ENCODE assay signal across 13 cellular contexts in the genomic region with DNA sequence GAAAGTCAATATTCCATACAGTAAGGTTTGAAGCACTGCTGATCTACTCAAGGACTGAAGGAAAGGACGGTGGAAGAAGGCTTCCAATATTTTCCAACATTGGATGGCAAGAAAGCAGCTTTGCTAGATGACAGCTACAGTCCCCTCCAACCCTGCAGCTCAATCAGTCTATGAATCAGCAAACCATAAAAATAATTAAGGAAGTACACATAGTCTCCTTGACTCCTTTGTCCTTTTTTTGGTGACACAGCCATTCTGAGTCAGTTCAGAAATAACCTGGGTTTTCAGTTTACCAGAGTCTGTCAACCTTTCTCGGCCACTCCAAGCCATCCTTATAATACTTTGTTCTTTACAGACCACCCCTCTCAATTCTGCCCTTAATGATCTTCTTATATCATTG.
A peak's percentile ranks its signal among the peaks of the same experiment; 100 is the strongest.
DNase-seq lines count a peak whose midpoint lies in the region; ATAC-seq, FAIRE-seq and TF ChIP-seq lines count a peak whose summit lies in the region.
"Had no signal": no experiment of that assay in that cellular context is flagged by ENCODE, and none has a peak within 500 bp of the region (broad histone marks: within the 10 kb centered on the region; RNA-seq: fewer than 3 reads in every experiment).

No MANE protein-coding gene starts in this region.

- no peak for TF ChIP-seq POLR2A in H54 (IDR thresholded peaks at IDR 0.05; ENCODE audit: low read depth, low read length)

- no peaks in the 10 kb centered on the region for H3K9me3 ChIP-seq in skeletal muscle satellite cell (replicated peaks; ENCODE audit: low read length)

- H3K4me3 ChIP-seq in skeletal muscle satellite cell (ENCODE audit: low read length): peak overlapping the region; percentile 14

- H3K4me2 ChIP-seq in skeletal muscle satellite cell (ENCODE audit: low read length): peak overlapping the region; percentile 41

- FAIRE-seq in H54 (lab: Jason Lieb, UNC): peak; percentile 89

- no peaks in the 10 kb centered on the region for H3K36me3 ChIP-seq in skeletal muscle satellite cell (ENCODE audit: insufficient read depth, low read length)

- H3K4me1 ChIP-seq in skeletal muscle satellite cell (ENCODE audit: control insufficient read depth, insufficient read depth, low read length): peaks cover 61% of the 10 kb centered on the region

- no peaks in the 10 kb centered on the region for H3K27me3 ChIP-seq in skeletal muscle satellite cell (ENCODE audit: control insufficient read depth, insufficient read depth, low read length)

- DNase-seq in H54 (ENCODE audit: insufficient read length, low spot score): no peak
- peak; percentile 18 to 83 for DNase-seq in NOMO-1 (lab: John Stamatoyannopoulos, UW; ENCODE audit: unreplicated experiment in 2 of 2)
- DNase-seq in dedifferentiated amniotic fluid mesenchymal stem cell (ENCODE audit: extremely low spot score): peak; percentile 12
- no peak for DNase-seq in activated CD4-positive, CD25-positive, alpha-beta regulatory T cell (lab: John Stamatoyannopoulos, UW)
- no peak for DNase-seq in NCI-H2171 (lab: John Stamatoyannopoulos, UW)
- no peak for DNase-seq in putamen (ENCODE audit: low spot score)
- DNase-seq: activated CD4-positive, alpha-beta T cell treated with anti-CD3 and anti-CD28 coated beads for 36 hours; activated T-cell treated with anti-CD3 and anti-CD28 coated beads, Interleukin-2, amount 50 U/mL, for 4 hours; CD8-positive, alpha-beta T cell; NCI-H1417 treated with DMSO at 0.1 percent for 48 hours; NCI-H774 had no signal

- ATAC-seq in GM18519 (IDR thresholded peaks at IDR 0.05; ENCODE audit: low FRiP score, unreplicated experiment): no peak
- ATAC-seq: activated CD4-positive, alpha-beta T cell treated with anti-CD3 and anti-CD28 coated beads for 36 hours; activated T-cell treated with anti-CD3 and anti-CD28 coated beads, Interleukin-2, amount 50 U/mL, for 4 hours; CD8-positive, alpha-beta T cell had no signal

- peak overlapping the region; percentile 81 for H3K9ac ChIP-seq in skeletal muscle satellite cell (ENCODE audit: low read depth, low read length)

Comparison
In these comparisons a context has a peak if more than half of its experiments do, and no peak if none do; other contexts are left out.
1. DNase-seq: peak in NOMO-1 (2 of 2) and dedifferentiated amniotic fluid mesenchymal stem cell (single experiment); none in H54 (single experiment), activated CD4-positive, CD25-positive, alpha-beta regulatory T cell (0 of 4), NCI-H2171 (single experiment) and putamen (single experiment).